Comparison of ENCODE assay signal across 8 cellular contexts in the genomic region with DNA sequence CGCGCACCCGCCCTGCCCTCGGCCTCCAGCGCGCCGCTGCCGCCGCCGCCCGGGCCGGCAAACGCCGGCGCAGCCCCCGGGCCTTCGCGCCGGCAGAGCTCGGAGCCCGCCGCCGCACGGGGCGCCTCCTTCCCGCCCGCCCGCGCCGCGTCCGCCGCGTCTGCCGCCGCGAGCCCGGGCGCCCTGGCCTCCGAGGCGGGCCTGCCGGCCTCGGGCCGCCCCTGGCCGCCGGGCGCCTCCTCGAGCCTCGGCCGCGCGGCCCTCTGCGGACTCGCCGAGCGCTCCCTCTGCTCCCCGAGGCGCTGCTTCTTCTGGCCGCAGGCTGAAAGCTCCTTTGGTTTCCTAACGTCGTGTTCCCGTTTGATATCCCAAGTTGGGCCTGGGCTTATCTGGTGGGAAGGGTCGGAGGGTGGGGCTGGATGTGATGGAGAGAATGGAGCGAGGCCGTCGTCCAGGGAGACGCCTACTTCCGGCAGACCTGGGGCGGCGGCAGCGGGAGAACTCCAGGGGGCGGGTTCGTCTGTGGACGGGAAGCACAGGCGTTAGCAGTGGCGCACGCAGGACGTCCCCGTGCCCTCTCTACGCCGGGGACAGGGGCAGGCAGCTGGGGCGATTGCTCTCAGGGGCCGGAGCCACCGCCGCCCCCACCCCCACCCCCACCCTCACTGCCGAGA.
DNase-seq lines count a peak whose midpoint lies in the region; ATAC-seq lines count a peak whose summit lies in the region.

No MANE protein-coding gene starts in this region.

- H3K27me3 ChIP-seq in iPS-20b (ENCODE audit: insufficient read depth, low read length) (peaks cover 18% of the 10 kb centered on the region), skeletal muscle tissue (ENCODE audit: control insufficient read depth in 3 of 3, insufficient read depth in 3 of 3, low read length in 3 of 3) (no peaks in the 10 kb centered on the region)

- DNase-seq in 8988T (peak; percentile 81), NCI-H2029 treated with DMSO at 0.1 percent for 48 hours (lab: John Stamatoyannopoulos, UW) (peak; percentile 54), UCSD-AML1 (lab: John Stamatoyannopoulos, UW; ENCODE audit: unreplicated experiment) (peak; percentile 48), brain pericyte (ENCODE audit: low read depth, low spot score) (peak; percentile 27)

- H3K4me1 ChIP-seq in iPS-20b (ENCODE audit: insufficient read depth, low read length), result peaks cover 13% of the 10 kb centered on the region; the same call in 1 of the 2 replicates
- H3K4me1 ChIP-seq in skeletal muscle tissue (ENCODE audit: control insufficient read depth in 3 of 3, insufficient read depth in 3 of 3, low read length in 3 of 3), result peaks cover 7 to 15% (median 8%) of the 10 kb centered on the region in 3 donors

- peak overlapping the region; percentile 68 for H3K4me3 ChIP-seq in iPS-20b (ENCODE audit: low read length)
- H3K4me3 ChIP-seq in skeletal muscle tissue (ENCODE audit: low read length in 3 of 3), result peak overlapping the region; percentile 66 to 76 (median 72)

- H3K9ac ChIP-seq in iPS-20b (ENCODE audit: low read depth, low read length) (peak overlapping the region; percentile 58; the same call in 1 of the 2 replicates), skeletal muscle tissue (ENCODE audit: low read depth in 1 of 3, low read length in 3 of 3) (peak overlapping the region; percentile 45 to 71 (median 54))

- H3K27ac ChIP-seq in iPS-20b (ENCODE audit: low read length) (no peak overlapping the region), skeletal muscle tissue (ENCODE audit: low read depth, low read length) (peak overlapping the region; percentile 91)

- H3K36me3 ChIP-seq in iPS-20b (ENCODE audit: insufficient read depth, low read depth, low read length) (no peaks in the 10 kb centered on the region), skeletal muscle tissue (ENCODE audit: control insufficient read depth in 3 of 3, insufficient read depth in 3 of 3, low read length in 3 of 3) (no peaks in the 10 kb centered on the region)

- no peaks in the 10 kb centered on the region for H3K9me3 ChIP-seq in iPS-20b (ENCODE audit: insufficient read depth, low read depth, low read length)
- H3K9me3 ChIP-seq in skeletal muscle tissue (ENCODE audit: control insufficient read depth in 3 of 3, low read length in 3 of 3), result no peaks in the 10 kb centered on the region

- peak; percentile 63 for ATAC-seq in GM18517 (IDR thresholded peaks at IDR 0.05; ENCODE audit: unreplicated experiment)
- peak; percentile 85 for ATAC-seq in HG03025 (IDR thresholded peaks at IDR 0.05; ENCODE audit: low FRiP score, unreplicated experiment)

Comparison
In these comparisons a context has a peak if more than half of its experiments do, and no peak if none do; other contexts are left out.
1. DNase-seq: peak in every context shown above with its lines; median percentile 81 in 8988T; 54 in NCI-H2029 treated with DMSO at 0.1 percent for 48 hours; 48 in UCSD-AML1; 27 in brain pericyte.